ENCODE assay signal across 8 cellular contexts in the genomic region with DNA sequence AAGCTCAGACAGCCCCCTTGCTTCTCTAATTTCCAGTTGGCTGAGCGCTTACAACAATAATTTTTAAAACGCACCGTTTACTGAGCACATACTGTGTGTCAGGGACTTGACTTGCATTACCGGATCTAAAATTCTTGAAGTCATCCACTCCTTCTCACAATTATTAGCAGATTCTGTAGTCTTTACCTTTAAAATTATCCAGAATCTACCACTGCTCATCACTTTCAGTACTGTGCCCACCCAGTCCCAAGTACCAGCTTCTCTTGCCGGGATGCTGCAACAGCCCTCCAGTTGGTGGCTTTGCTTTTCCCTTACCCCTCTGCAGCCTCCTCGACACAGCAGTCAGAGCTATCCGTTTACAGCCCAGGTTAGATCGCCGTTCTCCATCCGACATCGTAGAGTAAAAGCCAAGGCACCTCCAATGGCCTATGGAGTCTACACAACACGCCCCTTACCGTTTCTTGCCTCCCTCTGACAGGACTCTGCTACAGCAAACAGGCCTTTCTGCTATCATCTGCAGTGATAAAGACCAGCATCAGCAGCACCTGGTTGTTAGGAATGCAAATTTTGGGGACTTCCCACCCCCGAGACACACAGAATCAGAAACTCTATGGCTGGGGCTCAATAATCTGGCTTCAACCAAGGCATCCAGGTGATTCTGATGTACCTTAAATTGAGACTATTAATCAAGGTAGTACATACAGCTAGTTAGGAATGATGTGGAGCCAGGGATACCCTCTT.
DNase-seq lines count a peak whose midpoint lies in the region; ATAC-seq and TF ChIP-seq lines count a peak whose summit lies in the region.

No MANE protein-coding gene starts in this region.

- H3K9me3 ChIP-seq in GM23248 (ENCODE audit: low read depth), result no peaks in the 10 kb centered on the region
- H3K9me3 ChIP-seq in skeletal muscle tissue (ENCODE audit: control insufficient read depth in 3 of 3, low read length in 3 of 3), result no peaks in the 10 kb centered on the region

- H3K9ac ChIP-seq in GM23248, result peak overlapping the region; percentile 87
- peak overlapping the region; percentile 74 to 89 (median 83) for H3K9ac ChIP-seq in skeletal muscle tissue (ENCODE audit: low read depth in 1 of 3, low read length in 3 of 3)

- H3K4me3 ChIP-seq in AG09309 (ENCODE audit: control insufficient read depth, low read depth, low read length) (peak overlapping the region; percentile 68), GM23248 (peak overlapping the region; percentile 78), skeletal muscle tissue (ENCODE audit: low read length in 3 of 3) (peak overlapping the region; percentile 81 to 87 (median 85))

- peaks cover 17% of the 10 kb centered on the region for H3F3A ChIP-seq in GM23248 (ENCODE audit: insufficient read depth)

- ATAC-seq in GM19351 (IDR thresholded peaks at IDR 0.05; ENCODE audit: unreplicated experiment), result no peak

- in situ Hi-C loops in GM23248 (cut with MboI), result no loop called here

- H3K79me2 ChIP-seq in GM23248 (ENCODE audit: insufficient read depth), result no peaks in the 10 kb centered on the region

- H3K4me1 ChIP-seq in GM23248 (ENCODE audit: insufficient read depth), result peaks cover 34% of the 10 kb centered on the region
- peaks cover 17 to 22% (median 19%) of the 10 kb centered on the region in 3 donors for H3K4me1 ChIP-seq in skeletal muscle tissue (ENCODE audit: control insufficient read depth in 3 of 3, insufficient read depth in 3 of 3, low read length in 3 of 3)

- H4K20me1 ChIP-seq in GM23248 (ENCODE audit: insufficient read depth), result no peaks in the 10 kb centered on the region

- TF ChIP-seq CTCF in AG09309 (IDR thresholded peaks at IDR 0.05; ENCODE audit: control insufficient read depth, insufficient read depth, low read depth, low read length, missing control alignments) (no peak), VCaP (conservative IDR thresholded peaks at IDR 0.05) (no peak)

- H3K27ac ChIP-seq in GM23248 (peak overlapping the region; percentile 88), VCaP (peak overlapping the region; percentile 76), skeletal muscle tissue (ENCODE audit: low read depth, low read length) (peak overlapping the region; percentile 80)

- H3K36me3 ChIP-seq in GM23248 (ENCODE audit: low read depth), result no peaks in the 10 kb centered on the region
- no peaks in the 10 kb centered on the region for H3K36me3 ChIP-seq in skeletal muscle tissue (ENCODE audit: control insufficient read depth in 3 of 3, insufficient read depth in 3 of 3, low read length in 3 of 3)

- H3K9me2 ChIP-seq in GM23248 (ENCODE audit: insufficient read depth), result no peaks in the 10 kb centered on the region

- 46 to 49% methylated on average over 14 of the region's 14 CpGs for WGBS in GM23248 (ENCODE audit: low coverage in 1 of 2, low lambda C conversion rate in 2 of 2, missing lambda C conversion rate in 2 of 2), 2 experiments

- no peaks in the 10 kb centered on the region for H3K27me3 ChIP-seq in GM23248 (replicated peaks; ENCODE audit: insufficient read depth)
- H3K27me3 ChIP-seq in skeletal muscle tissue (ENCODE audit: control insufficient read depth in 3 of 3, insufficient read depth in 3 of 3, low read length in 3 of 3), result no peaks in the 10 kb centered on the region

- peak overlapping the region; percentile 95 for H3K4me2 ChIP-seq in GM23248 (ENCODE audit: unreplicated experiment)

- no peak for DNase-seq in AG09309 (ENCODE audit: low read depth)
- no peak for DNase-seq in GM23248
- peak; percentile 5 for DNase-seq in globus pallidus (ENCODE audit: low spot score)
- DNase-seq in H4 (ENCODE audit: low spot score), result no peak
- no peak for DNase-seq in KG1 (lab: John Stamatoyannopoulos, UW)

- H2AFZ ChIP-seq in GM23248, result peak overlapping the region; percentile 93
